ENCODE assay signal across 8 cellular contexts in the genomic region with DNA sequence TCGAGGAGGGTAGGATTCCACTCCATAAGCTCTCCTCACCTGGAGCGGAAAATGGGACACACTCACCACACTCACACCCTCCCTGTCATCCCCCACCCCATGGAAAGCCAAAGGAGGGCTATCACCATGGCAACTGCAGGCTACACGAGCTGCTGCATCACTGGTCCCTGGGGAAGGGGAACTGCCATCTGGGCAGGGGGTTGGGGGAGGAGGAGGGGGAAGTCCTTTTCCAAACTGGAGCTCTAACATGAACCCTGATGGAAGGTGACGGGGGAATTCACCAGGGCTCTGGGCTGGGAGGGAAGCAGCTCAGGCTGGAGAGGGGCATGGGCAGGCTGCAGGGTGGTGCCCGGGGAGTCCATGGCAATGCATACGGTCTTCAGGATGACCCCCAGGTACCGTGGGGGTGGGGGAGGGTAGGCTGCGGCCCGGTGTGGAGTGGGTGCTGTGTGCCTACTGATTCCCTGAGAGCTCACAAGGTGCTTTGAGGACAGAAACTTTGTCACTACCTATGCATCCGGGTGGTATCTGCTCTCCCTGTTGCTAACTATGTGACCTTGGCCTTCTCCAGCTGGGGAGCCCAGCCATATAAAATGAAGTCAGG.
DNase-seq lines count a peak whose midpoint lies in the region; ATAC-seq and TF ChIP-seq lines count a peak whose summit lies in the region.

No MANE protein-coding gene starts in this region.

- WGBS in liver: 78% methylated on average over 10 of the region's 10 CpGs

- H3K4me3 ChIP-seq in ACC112 (ENCODE audit: low read depth, low read length): peak overlapping the region; percentile 41
- peak overlapping the region; percentile 45 for H3K4me3 ChIP-seq in Loucy (ENCODE audit: low read length, poor library complexity, severe bottlenecking)
- no peak overlapping the region for H3K4me3 ChIP-seq in liver (ENCODE audit: low read depth in 1 of 3, low read length in 3 of 3)
- H3K4me3 ChIP-seq in OCI-LY7 (ENCODE audit: low read depth, low read length, poor library complexity, severe bottlenecking): no peak overlapping the region

- no peaks in the 10 kb centered on the region for H3K9me3 ChIP-seq in Loucy (ENCODE audit: insufficient read depth, low read depth, low read length)
- no peaks in the 10 kb centered on the region for H3K9me3 ChIP-seq in liver (ENCODE audit: control insufficient read depth in 4 of 4, low read length in 3 of 4)
- H3K9me3 ChIP-seq in OCI-LY7 (ENCODE audit: low read length): no peaks in the 10 kb centered on the region

- no peaks in the 10 kb centered on the region for H3K79me2 ChIP-seq in ACC112 (ENCODE audit: control insufficient read depth, insufficient read depth, low read length, unreplicated experiment)
- H3K79me2 ChIP-seq in Loucy (ENCODE audit: insufficient read depth, low read length): no peaks in the 10 kb centered on the region
- no peaks in the 10 kb centered on the region for H3K79me2 ChIP-seq in OCI-LY7 (ENCODE audit: insufficient read depth, low read depth, low read length)

- peak overlapping the region; percentile 59 for H3K9ac ChIP-seq in Loucy (ENCODE audit: low read depth, low read length, poor library complexity, severe bottlenecking)
- H3K9ac ChIP-seq in liver (ENCODE audit: low read depth in 1 of 2, low read length in 2 of 2): no peak overlapping the region

- H3K27me3 ChIP-seq in ACC112 (ENCODE audit: insufficient read depth, low read length) (no peaks in the 10 kb centered on the region), Loucy (ENCODE audit: insufficient read depth, low read length, poor library complexity, severe bottlenecking) (no peaks in the 10 kb centered on the region), liver (ENCODE audit: control insufficient read depth in 4 of 4, insufficient read depth in 4 of 4, low read length in 3 of 4) (no peaks in the 10 kb centered on the region)

- TF ChIP-seq RAD21 in liver (IDR thresholded peaks at IDR 0.05): no peak

- CTCF ChIA-PET in OCI-LY7 (lab: Charles Lee; ENCODE audit: unreplicated experiment): interaction anchor here (1.0 kb wide), 1 partner anchor 19 kb away, joined by 3 read pairs; no protein-coding TSS in a partner anchor

- H4K20me1 ChIP-seq in Loucy (ENCODE audit: insufficient read depth, low read length, poor library complexity, severe bottlenecking) (no peaks in the 10 kb centered on the region), OCI-LY7 (ENCODE audit: insufficient read depth, low read length) (no peaks in the 10 kb centered on the region)

- H3K4me1 ChIP-seq in ACC112 (ENCODE audit: control insufficient read depth, insufficient read depth, low read length, unreplicated experiment) (peaks cover 44% of the 10 kb centered on the region), Loucy (ENCODE audit: insufficient read depth, low read length, poor library complexity, severe bottlenecking) (peaks cover 68% of the 10 kb centered on the region), liver (ENCODE audit: control insufficient read depth in 4 of 4, insufficient read depth in 4 of 4, low read length in 3 of 4) (peaks cover 22 to 33% (median 27%) of the 10 kb centered on the region in 4 donors), OCI-LY7 (ENCODE audit: insufficient read depth, low read length, poor library complexity, severe bottlenecking) (peaks cover 6% of the 10 kb centered on the region)

- H2AFZ ChIP-seq in ACC112 (ENCODE audit: low read length, unreplicated experiment) (peak overlapping the region; percentile 43), Loucy (ENCODE audit: low read length) (no peak overlapping the region), OCI-LY7 (ENCODE audit: low read length) (no peak overlapping the region)

- BruUV-seq in OCI-LY7 (replicated peaks; lab: Mats Ljungman, UMichigan): no TSS peak

- intact Hi-C loops in posterior vena cava (cut with DNase I) (no loop called here), OCI-LY7 (cut with micrococcal nuclease; ENCODE audit: unreplicated experiment) (no loop called here)

- POLR2A ChIA-PET in OCI-LY7 (lab: Charles Lee): interaction anchor here (0.8 kb wide), 1 partner anchor 15 kb away, joined by 6 read pairs; no protein-coding TSS in a partner anchor

- DNase-seq in posterior vena cava (ENCODE audit: low spot score): no peak
- DNase-seq in OCI-LY7 (ENCODE audit: low spot score): no peak

- H3K36me3 ChIP-seq in ACC112 (ENCODE audit: insufficient read depth, low read length): no peaks in the 10 kb centered on the region
- H3K36me3 ChIP-seq in Loucy (ENCODE audit: insufficient read depth, low read length): no peaks in the 10 kb centered on the region
- no peaks in the 10 kb centered on the region for H3K36me3 ChIP-seq in liver (ENCODE audit: control insufficient read depth in 4 of 4, insufficient read depth in 3 of 4, low read depth in 1 of 4, low read length in 3 of 4)
- H3K36me3 ChIP-seq in OCI-LY7 (ENCODE audit: insufficient read depth, low read length): no peaks in the 10 kb centered on the region

- TF ChIP-seq CTCF in Loucy (conservative IDR thresholded peaks at IDR 0.05; ENCODE audit: low read length) (no peak), VCaP (conservative IDR thresholded peaks at IDR 0.05) (no peak), liver (IDR thresholded peaks at IDR 0.05; ENCODE audit: low read depth, low read length, missing input control) (no peak), OCI-LY7 (conservative IDR thresholded peaks at IDR 0.05; ENCODE audit: low read length) (no peak)

- H3K27ac ChIP-seq in ACC112 (ENCODE audit: low read depth, low read length) (peak overlapping the region; percentile 99), VCaP (peak overlapping the region; percentile 96), liver (ENCODE audit: low read depth in 1 of 2, low read length in 2 of 2) (peak overlapping the region; percentile 88 to 96), OCI-LY7 (ENCODE audit: low read depth, low read length, poor library complexity, severe bottlenecking) (no peak overlapping the region)

- no peaks in the 10 kb centered on the region for H3F3A ChIP-seq in Loucy (ENCODE audit: low read depth)

- H3K9me2 ChIP-seq in Loucy (replicated peaks; ENCODE audit: low read depth, low read length): no peaks in the 10 kb centered on the region
- H3K9me2 ChIP-seq in OCI-LY7 (ENCODE audit: insufficient read depth, low read length): no peaks in the 10 kb centered on the region

- ATAC-seq in GM18520 (IDR thresholded peaks at IDR 0.05; ENCODE audit: unreplicated experiment) (no peak), HG03039 (IDR thresholded peaks at IDR 0.05; ENCODE audit: unreplicated experiment) (no peak)

- H3K4me2 ChIP-seq in Loucy (ENCODE audit: low read depth, low read length, poor library complexity, severe bottlenecking) (peak overlapping the region; percentile 68), OCI-LY7 (ENCODE audit: low read length) (no peak overlapping the region)

TF ChIP-seq in liver, 16 proteins besides CTCF, POLR2A, EP300 and RAD21 (continues in another document):
- TF ChIP-seq NR2F2 (IDR thresholded peaks at IDR 0.05) (no peak), TAF1 (conservative IDR thresholded peaks at IDR 0.05) (no peak), HNF4G (IDR thresholded peaks at IDR 0.05) (no peak), FOXA2 (IDR thresholded peaks at IDR 0.05) (no peak), RXRA (IDR thresholded peaks at IDR 0.05) (no peak), HNF4A (conservative IDR thresholded peaks at IDR 0.05) (no peak), GABPA (IDR thresholded peaks at IDR 0.05 in 1 of 2, conservative IDR thresholded peaks at IDR 0.05 in 1 of 2) (no peak), FOXA1 (IDR thresholded peaks at IDR 0.05) (no peak), YY1 (IDR thresholded peaks at IDR 0.05) (no peak)
- TF ChIP-seq, protein P1, sequence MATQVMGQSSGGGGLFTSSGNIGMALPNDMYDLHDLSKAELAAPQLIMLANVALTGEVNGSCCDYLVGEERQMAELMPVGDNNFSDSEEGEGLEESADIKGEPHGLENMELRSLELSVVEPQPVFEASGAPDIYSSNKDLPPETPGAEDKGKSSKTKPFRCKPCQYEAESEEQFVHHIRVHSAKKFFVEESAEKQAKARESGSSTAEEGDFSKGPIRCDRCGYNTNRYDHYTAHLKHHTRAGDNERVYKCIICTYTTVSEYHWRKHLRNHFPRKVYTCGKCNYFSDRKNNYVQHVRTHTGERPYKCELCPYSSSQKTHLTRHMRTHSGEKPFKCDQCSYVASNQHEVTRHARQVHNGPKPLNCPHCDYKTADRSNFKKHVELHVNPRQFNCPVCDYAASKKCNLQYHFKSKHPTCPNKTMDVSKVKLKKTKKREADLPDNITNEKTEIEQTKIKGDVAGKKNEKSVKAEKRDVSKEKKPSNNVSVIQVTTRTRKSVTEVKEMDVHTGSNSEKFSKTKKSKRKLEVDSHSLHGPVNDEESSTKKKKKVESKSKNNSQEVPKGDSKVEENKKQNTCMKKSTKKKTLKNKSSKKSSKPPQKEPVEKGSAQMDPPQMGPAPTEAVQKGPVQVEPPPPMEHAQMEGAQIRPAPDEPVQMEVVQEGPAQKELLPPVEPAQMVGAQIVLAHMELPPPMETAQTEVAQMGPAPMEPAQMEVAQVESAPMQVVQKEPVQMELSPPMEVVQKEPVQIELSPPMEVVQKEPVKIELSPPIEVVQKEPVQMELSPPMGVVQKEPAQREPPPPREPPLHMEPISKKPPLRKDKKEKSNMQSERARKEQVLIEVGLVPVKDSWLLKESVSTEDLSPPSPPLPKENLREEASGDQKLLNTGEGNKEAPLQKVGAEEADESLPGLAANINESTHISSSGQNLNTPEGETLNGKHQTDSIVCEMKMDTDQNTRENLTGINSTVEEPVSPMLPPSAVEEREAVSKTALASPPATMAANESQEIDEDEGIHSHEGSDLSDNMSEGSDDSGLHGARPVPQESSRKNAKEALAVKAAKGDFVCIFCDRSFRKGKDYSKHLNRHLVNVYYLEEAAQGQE (IDR thresholded peaks at IDR 0.05): no peak
- TF ChIP-seq, protein P2, sequence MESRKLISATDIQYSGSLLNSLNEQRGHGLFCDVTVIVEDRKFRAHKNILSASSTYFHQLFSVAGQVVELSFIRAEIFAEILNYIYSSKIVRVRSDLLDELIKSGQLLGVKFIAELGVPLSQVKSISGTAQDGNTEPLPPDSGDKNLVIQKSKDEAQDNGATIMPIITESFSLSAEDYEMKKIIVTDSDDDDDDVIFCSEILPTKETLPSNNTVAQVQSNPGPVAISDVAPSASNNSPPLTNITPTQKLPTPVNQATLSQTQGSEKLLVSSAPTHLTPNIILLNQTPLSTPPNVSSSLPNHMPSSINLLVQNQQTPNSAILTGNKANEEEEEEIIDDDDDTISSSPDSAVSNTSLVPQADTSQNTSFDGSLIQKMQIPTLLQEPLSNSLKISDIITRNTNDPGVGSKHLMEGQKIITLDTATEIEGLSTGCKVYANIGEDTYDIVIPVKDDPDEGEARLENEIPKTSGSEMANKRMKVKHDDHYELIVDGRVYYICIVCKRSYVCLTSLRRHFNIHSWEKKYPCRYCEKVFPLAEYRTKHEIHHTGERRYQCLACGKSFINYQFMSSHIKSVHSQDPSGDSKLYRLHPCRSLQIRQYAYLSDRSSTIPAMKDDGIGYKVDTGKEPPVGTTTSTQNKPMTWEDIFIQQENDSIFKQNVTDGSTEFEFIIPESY (IDR thresholded peaks at IDR 0.05): no peak
- TF ChIP-seq, protein P3, sequence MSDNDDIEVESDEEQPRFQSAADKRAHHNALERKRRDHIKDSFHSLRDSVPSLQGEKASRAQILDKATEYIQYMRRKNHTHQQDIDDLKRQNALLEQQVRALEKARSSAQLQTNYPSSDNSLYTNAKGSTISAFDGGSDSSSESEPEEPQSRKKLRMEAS (IDR thresholded peaks at IDR 0.05): no peak

Comparison
In these comparisons a context has a peak if more than half of its experiments do, and no peak if none do; other contexts are left out.
1. H3K4me3 ChIP-seq: peak in ACC112 (single experiment) and Loucy (single experiment); none in liver (0 of 3) and OCI-LY7 (single experiment).